In genomic region chr6:21752054-21752811, GRCh38 we compare ENCODE assay signal across 23 cellular contexts.
A peak's percentile ranks its signal among the peaks of the same experiment; 100 is the strongest.
DNase-seq lines count a peak whose midpoint lies in the region; ATAC-seq and TF ChIP-seq lines count a peak whose summit lies in the region.
"Had no signal": no experiment of that assay in that cellular context is flagged by ENCODE, and none has a peak within 500 bp of the region (broad histone marks: within the 10 kb centered on the region; RNA-seq: fewer than 3 reads in every experiment).

No MANE protein-coding gene starts in this region.

- DNase-seq in GM23338 (ENCODE audit: low spot score) = no peak
- peak; percentile 35 for DNase-seq in NCI-H226
- DNase-seq in endodermal cell = no peak
- no peak for DNase-seq in sigmoid colon
- no peak for DNase-seq in DMS79 treated with DMSO at 0.1 percent for 48 hours (lab: John Stamatoyannopoulos, UW)
- DNase-seq: CD4-positive, alpha-beta T cell; effector memory CD8-positive, alpha-beta T cell; NCI-H1092 treated with DMSO at 0.1 percent for 48 hours; NCI-H2171 treated with DMSO at 0.1 percent for 48 hours; NK-92 treated with Interleukin-12 subunit alpha and Interleukin-12 subunit beta, amount 100 ng/mL, for 24 hours; SHP77; stimulated activated CD4-positive, alpha-beta T cell treated with anti-CD3 and anti-CD28 coated beads, Interleukin-4, amount 100 ng/mL, for 1 hour; stimulated activated CD8-positive, alpha-beta memory T cell treated with anti-CD3 and anti-CD28 coated beads, Interleukin-4, amount 100 ng/mL, for 48 hours; testis had no signal

- TF ChIP-seq CTCF in GM23338 (conservative IDR thresholded peaks at IDR 0.05; ENCODE audit: low read depth in 2 of 2) = no peak
- TF ChIP-seq CTCF in endodermal cell (conservative IDR thresholded peaks at IDR 0.05) = no peak
- TF ChIP-seq CTCF in sigmoid colon (IDR thresholded peaks at IDR 0.05) = no peak

- H3K79me2 ChIP-seq in GM23338 (replicated peaks; ENCODE audit: insufficient read depth) = peaks cover 100% of the 10 kb centered on the region

- no peak for TF ChIP-seq POLR2A in sigmoid colon (IDR thresholded peaks at IDR 0.05)

- H3K36me3 ChIP-seq in GM23338 (ENCODE audit: insufficient read depth) = no peaks in the 10 kb centered on the region; the same call in 1 of the 2 replicates
- H3K36me3 ChIP-seq in endodermal cell (ENCODE audit: control insufficient read depth, insufficient read depth, low read length) = peaks cover 62% of the 10 kb centered on the region
- no peaks in the 10 kb centered on the region for H3K36me3 ChIP-seq in sigmoid colon
- H3K36me3 ChIP-seq: gastroesophageal sphincter, neutrophil had no signal

- no peak overlapping the region for H2AFZ ChIP-seq in GM23338

- H3K9me3 ChIP-seq in endodermal cell (ENCODE audit: control insufficient read depth, low read length) = peaks cover 11% of the 10 kb centered on the region
- no peaks in the 10 kb centered on the region for H3K9me3 ChIP-seq in sigmoid colon
- H3K9me3 ChIP-seq: gastroesophageal sphincter, neutrophil, testis had no signal

- H3K9me3 Mint-ChIP-seq in GM23338 = no peaks in the 10 kb centered on the region
- H3K9me3 Mint-ChIP-seq in endodermal cell = peaks cover 3% of the 10 kb centered on the region
- H3K9me3 Mint-ChIP-seq: CD4-positive, alpha-beta T cell; central memory CD8-positive, alpha-beta T cell; effector memory CD8-positive, alpha-beta T cell; IgD-negative memory B cell had no signal

- H3K4me3 ChIP-seq in GM23338 (no peak overlapping the region), endodermal cell (ENCODE audit: low read length) (no peak overlapping the region), sigmoid colon (no peak overlapping the region)
- H3K4me3 ChIP-seq: gastroesophageal sphincter, testis had no signal

- ATAC-seq in GM23338 (no peak), GM21390 (IDR thresholded peaks at IDR 0.05; ENCODE audit: unreplicated experiment) (no peak), HG02981 (IDR thresholded peaks at IDR 0.05; ENCODE audit: unreplicated experiment) (no peak)
- ATAC-seq: effector memory CD8-positive, alpha-beta T cell; gastroesophageal sphincter; sciatic nerve had no signal

- 89% methylated on average over 4 of the region's 4 CpGs; no CpG with 5 or more reads in 1 of the 2 experiments for WGBS in endodermal cell (ENCODE audit: insufficient coverage in 1 of 2, insufficient read length in 1 of 2), 2 experiments
- 88 to 95% methylated on average over 4 of the region's 4 CpGs for WGBS in sigmoid colon, 2 donors

- H3K4me3 Mint-ChIP-seq in GM23338 (no peak overlapping the region), endodermal cell (no peak overlapping the region)
- H3K4me3 Mint-ChIP-seq: activated CD4-positive, alpha-beta T cell treated with anti-CD3 and anti-CD28 coated beads for 36 hours; activated naive CD8-positive, alpha-beta T cell; CD4-positive, alpha-beta T cell; central memory CD8-positive, alpha-beta T cell; effector memory CD8-positive, alpha-beta T cell; IgD-negative memory B cell had no signal

- H3K4me1 Mint-ChIP-seq in GM23338 (peaks cover 77% of the 10 kb centered on the region), endodermal cell (peaks cover 57% of the 10 kb centered on the region)
- H3K4me1 Mint-ChIP-seq: central memory CD8-positive, alpha-beta T cell had no signal

- no peaks in the 10 kb centered on the region for H3K27me3 Mint-ChIP-seq in GM23338 (ENCODE audit: insufficient read depth, low read depth, poor library complexity)
- H3K27me3 Mint-ChIP-seq in endodermal cell (ENCODE audit: insufficient read depth) = no peaks in the 10 kb centered on the region
- H3K27me3 Mint-ChIP-seq: activated naive CD8-positive, alpha-beta T cell; CD4-positive, alpha-beta T cell; central memory CD8-positive, alpha-beta T cell; effector memory CD8-positive, alpha-beta T cell; IgD-negative memory B cell had no signal

- H3K27me3 ChIP-seq in GM23338 (ENCODE audit: insufficient read depth) (no peaks in the 10 kb centered on the region), endodermal cell (ENCODE audit: control insufficient read depth, insufficient read depth, low read length, poor library complexity, severe bottlenecking) (no peaks in the 10 kb centered on the region), sigmoid colon (no peaks in the 10 kb centered on the region)
- H3K27me3 ChIP-seq: gastroesophageal sphincter, neutrophil, testis had no signal

- 0 out of 2 replicates have a peak overlapping the region, but pooled peaks have one; percentile 27 for H3K4me2 ChIP-seq in GM23338

- no peak for TF ChIP-seq EP300 in sigmoid colon (IDR thresholded peaks at IDR 0.05)

- peaks cover 10% of the 10 kb centered on the region; the same call in 1 of the 2 replicates for H4K20me1 ChIP-seq in GM23338 (replicated peaks; ENCODE audit: insufficient read depth)

- intact Hi-C loops in sigmoid colon (cut with DNase I) = no loop called here

- H3K4me1 ChIP-seq in GM23338 (ENCODE audit: insufficient read depth) (peaks cover 79% of the 10 kb centered on the region), endodermal cell (ENCODE audit: control insufficient read depth, insufficient read depth, low read length) (peaks cover 6% of the 10 kb centered on the region), sigmoid colon (peaks cover 0 to 77% (median 47%) of the 10 kb centered on the region in 4 donors)
- H3K4me1 ChIP-seq: testis had no signal

- peaks cover 24% of the 10 kb centered on the region for H3K36me3 Mint-ChIP-seq in GM23338 (ENCODE audit: low read depth)
- H3K36me3 Mint-ChIP-seq in endodermal cell (ENCODE audit: low read depth) = peaks cover 27% of the 10 kb centered on the region
- H3K36me3 Mint-ChIP-seq: activated naive CD8-positive, alpha-beta T cell; IgD-negative memory B cell had no signal

- no peak overlapping the region for H3K9ac ChIP-seq in endodermal cell (ENCODE audit: extremely low read depth, low read length, poor library complexity, severe bottlenecking)

- 0 out of 2 replicates have a peak overlapping the region, but pooled peaks have one; percentile 57 for H3K27ac Mint-ChIP-seq in GM23338
- peak overlapping the region; percentile 23 for H3K27ac Mint-ChIP-seq in endodermal cell
- H3K27ac Mint-ChIP-seq: activated CD4-positive, alpha-beta T cell treated with anti-CD3 and anti-CD28 coated beads for 36 hours; activated naive CD8-positive, alpha-beta T cell; CD4-positive, alpha-beta T cell; effector memory CD8-positive, alpha-beta T cell had no signal

- H3F3A ChIP-seq in GM23338 (replicated peaks; ENCODE audit: low read depth) = no peaks in the 10 kb centered on the region

- H3K9me2 ChIP-seq in GM23338 (ENCODE audit: insufficient read depth) = no peaks in the 10 kb centered on the region

- H3K27ac ChIP-seq in GM23338 (ENCODE audit: low read depth) = no peak overlapping the region
- no peak overlapping the region for H3K27ac ChIP-seq in endodermal cell (ENCODE audit: low read depth, low read length)
- peak overlapping the region in 3 of 4 donors; percentile 60 to 75 (median 66) for H3K27ac ChIP-seq in sigmoid colon
- H3K27ac ChIP-seq: neutrophil, testis had no signal

TF ChIP-seq in GM23338, 12 proteins besides CTCF, POLR2A, EP300 and RAD21 (continues in another document):
- TF ChIP-seq NANOG (IDR thresholded peaks at IDR 0.05; ENCODE audit: borderline replicate concordance) (no peak), JUNB (IDR thresholded peaks at IDR 0.05; ENCODE audit: unreplicated experiment) (no peak), ZNF331 (CRISPR knock-in tag; IDR thresholded peaks at IDR 0.05; ENCODE audit: low read depth) (no peak), STAT1 (IDR thresholded peaks at IDR 0.05; ENCODE audit: unreplicated experiment) (no peak), CREB1 (CRISPR knock-in tag; IDR thresholded peaks at IDR 0.05; ENCODE audit: low read depth) (no peak), EZH2 (IDR thresholded peaks at IDR 0.05; ENCODE audit: low read depth, unreplicated experiment) (no peak), ETS1 (IDR thresholded peaks at IDR 0.05) (no peak), EZH2phosphoT487 (IDR thresholded peaks at IDR 0.05; ENCODE audit: unreplicated experiment) (no peak)

Comparison
In these comparisons a context has a peak if more than half of its experiments do, and no peak if none do; other contexts are left out.
1. H3K27ac ChIP-seq: peak in sigmoid colon (3 of 4); none in GM23338 (single experiment) and endodermal cell (single experiment).